19 cellular contexts compared by ENCODE assay signal in the genomic region with DNA sequence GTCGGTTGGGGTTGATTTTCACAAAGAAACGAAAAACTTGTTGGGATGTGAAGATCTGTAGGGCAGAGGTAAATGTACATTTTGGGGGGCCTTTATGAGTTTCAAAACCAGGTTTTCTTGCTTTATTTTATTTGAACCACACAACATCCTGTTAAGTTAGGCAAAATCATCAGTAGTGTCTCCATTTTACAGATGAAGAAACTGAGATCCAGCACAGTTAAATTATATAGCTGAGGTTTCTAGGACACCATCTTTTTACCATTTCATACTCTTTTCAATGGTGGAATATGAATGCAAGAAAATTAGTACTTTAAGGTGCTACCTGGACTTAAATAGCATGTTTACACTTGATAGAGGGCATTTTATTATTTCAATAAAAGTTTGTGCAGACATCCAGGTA.
"Had no signal": no experiment of that assay in that cellular context is flagged by ENCODE, and none has a peak within 500 bp of the region (broad histone marks: within the 10 kb centered on the region; RNA-seq: fewer than 3 reads in every experiment).

No MANE protein-coding gene starts in this region.

- H3K79me2 ChIP-seq: hepatocyte had no signal

- DNase-seq: activated CD4-positive, alpha-beta T cell treated with anti-CD3 and anti-CD28 coated beads, Interleukin-2, amount 50 U/mL, for 4 hours; activated naive CD4-positive, alpha-beta T cell treated with anti-CD3 and anti-CD28 coated beads, Interleukin-2, amount 10 ng/mL, durations not matched to agents 7 days and 5 days; activated naive CD8-positive, alpha-beta T cell treated with anti-CD3 and anti-CD28 coated beads, Interleukin-2, amount 50 U/mL, for 24 hours; activated T-cell treated with anti-CD3 and anti-CD28 coated beads for 4 hours; effector CD4-positive, alpha-beta T cell; foreskin melanocyte; immature natural killer cell; left lung; naive thymus-derived CD4-positive, alpha-beta T cell; stimulated activated naive CD8-positive, alpha-beta T cell treated with anti-CD3 and anti-CD28 coated beads, Interleukin-15, amount 100 ng/mL, for 72 hours; trophoblast cell; uterus had no signal

- H3K27me3 Mint-ChIP-seq: activated naive CD4-positive, alpha-beta T cell treated with anti-CD3 and anti-CD28 coated beads, Interleukin-2, amount 10 ng/mL, durations not matched to agents 7 days and 5 days; activated naive CD8-positive, alpha-beta T cell treated with anti-CD3 and anti-CD28 coated beads, Interleukin-2, amount 50 U/mL, for 24 hours; stimulated activated naive CD8-positive, alpha-beta T cell treated with anti-CD3 and anti-CD28 coated beads, Interleukin-15, amount 100 ng/mL, for 72 hours had no signal

- H3K27me3 ChIP-seq: cardiac muscle cell, hepatocyte, left lung, right atrium auricular region, uterus had no signal

- H3K9me3 ChIP-seq: left lung, prostate gland, right atrium auricular region, uterus had no signal

- H3K36me3 Mint-ChIP-seq: activated naive CD4-positive, alpha-beta T cell treated with anti-CD3 and anti-CD28 coated beads, Interleukin-2, amount 10 ng/mL, durations not matched to agents 7 days and 5 days; immature natural killer cell; naive thymus-derived CD4-positive, alpha-beta T cell had no signal

- H2AFZ ChIP-seq: hepatocyte had no signal

- ATAC-seq: esophagus mucosa; left lung; naive thymus-derived CD4-positive, alpha-beta T cell had no signal

- H3K4me3 Mint-ChIP-seq: activated naive CD4-positive, alpha-beta T cell treated with anti-CD3 and anti-CD28 coated beads, Interleukin-2, amount 10 ng/mL, durations not matched to agents 7 days and 5 days; activated naive CD8-positive, alpha-beta T cell treated with anti-CD3 and anti-CD28 coated beads, Interleukin-2, amount 50 U/mL, for 24 hours; naive thymus-derived CD4-positive, alpha-beta T cell; stimulated activated naive CD8-positive, alpha-beta T cell treated with anti-CD3 and anti-CD28 coated beads, Interleukin-15, amount 100 ng/mL, for 72 hours had no signal

- H3K27ac ChIP-seq: cardiac muscle cell, hepatocyte, left lung, prostate gland, right atrium auricular region, SK-N-MC, skin epidermis, uterus had no signal

- H3K4me1 Mint-ChIP-seq: activated naive CD4-positive, alpha-beta T cell treated with anti-CD3 and anti-CD28 coated beads, Interleukin-2, amount 10 ng/mL, durations not matched to agents 7 days and 5 days; immature natural killer cell had no signal

- H3K4me2 ChIP-seq: hepatocyte had no signal

- H3K4me3 ChIP-seq: cardiac muscle cell, hepatocyte, left lung, prostate gland, right atrium auricular region, SK-N-MC, skin epidermis, uterus had no signal

- H3K36me3 ChIP-seq: cardiac muscle cell, left lung, prostate gland, right atrium auricular region, uterus had no signal

- H3K27ac Mint-ChIP-seq: activated naive CD4-positive, alpha-beta T cell treated with anti-CD3 and anti-CD28 coated beads, Interleukin-2, amount 10 ng/mL, durations not matched to agents 7 days and 5 days; activated naive CD8-positive, alpha-beta T cell treated with anti-CD3 and anti-CD28 coated beads, Interleukin-2, amount 50 U/mL, for 24 hours; immature natural killer cell had no signal

- H3K4me1 ChIP-seq: left lung, prostate gland, uterus had no signal

- H3K9me3 Mint-ChIP-seq: activated naive CD4-positive, alpha-beta T cell treated with anti-CD3 and anti-CD28 coated beads, Interleukin-2, amount 10 ng/mL, durations not matched to agents 7 days and 5 days; activated naive CD8-positive, alpha-beta T cell treated with anti-CD3 and anti-CD28 coated beads, Interleukin-2, amount 50 U/mL, for 24 hours; naive thymus-derived CD4-positive, alpha-beta T cell; stimulated activated naive CD8-positive, alpha-beta T cell treated with anti-CD3 and anti-CD28 coated beads, Interleukin-15, amount 100 ng/mL, for 72 hours had no signal
